In the genomic region with DNA sequence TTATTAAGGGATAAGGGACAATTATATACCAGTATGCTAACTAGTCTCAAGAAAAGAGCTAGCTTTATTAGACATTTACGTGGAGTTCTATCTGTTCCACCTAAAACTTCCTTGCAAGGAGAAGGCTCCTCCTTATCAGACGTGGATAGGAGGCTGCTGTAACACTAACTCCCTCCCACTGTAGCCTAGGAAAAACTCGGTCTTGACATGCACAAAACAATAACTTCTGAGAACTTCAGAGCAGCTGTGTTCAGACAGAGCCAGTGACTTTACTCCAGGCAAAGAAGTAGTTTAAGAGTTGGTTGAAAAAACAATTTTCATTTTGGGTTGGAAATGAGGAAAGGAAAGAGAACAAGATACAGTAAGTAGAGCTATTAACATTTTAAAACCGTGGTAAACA, we compare ENCODE assay signal across 1 cellular context.
TF ChIP-seq lines count a peak whose summit lies in the region.

No MANE protein-coding gene starts in this region.

TF ChIP-seq in K562, 482 proteins besides CTCF, POLR2A, EP300 and RAD21 (continued from another document):
- TF ChIP-seq ZNF3 (CRISPR knock-in tag; IDR thresholded peaks at IDR 0.05) = no peak
- TF ChIP-seq RBM14 (IDR thresholded peaks at IDR 0.05; ENCODE audit: borderline replicate concordance, insufficient read depth, low read depth, low read length) = no peak
- no peak for TF ChIP-seq POLR2AphosphoS5 (IDR thresholded peaks at IDR 0.05; ENCODE audit: control insufficient read depth, insufficient read depth, low read depth, low read length)
- TF ChIP-seq TCFL5 (CRISPR knock-in tag; conservative IDR thresholded peaks at IDR 0.05) = no peak
- no peak for TF ChIP-seq MECOM (CRISPR knock-in tag; IDR thresholded peaks at IDR 0.05)
- no peak for TF ChIP-seq U2AF2 (optimal IDR thresholded peaks at IDR 0.05; ENCODE audit: low read depth, low read length)
- TF ChIP-seq, protein P1, sequence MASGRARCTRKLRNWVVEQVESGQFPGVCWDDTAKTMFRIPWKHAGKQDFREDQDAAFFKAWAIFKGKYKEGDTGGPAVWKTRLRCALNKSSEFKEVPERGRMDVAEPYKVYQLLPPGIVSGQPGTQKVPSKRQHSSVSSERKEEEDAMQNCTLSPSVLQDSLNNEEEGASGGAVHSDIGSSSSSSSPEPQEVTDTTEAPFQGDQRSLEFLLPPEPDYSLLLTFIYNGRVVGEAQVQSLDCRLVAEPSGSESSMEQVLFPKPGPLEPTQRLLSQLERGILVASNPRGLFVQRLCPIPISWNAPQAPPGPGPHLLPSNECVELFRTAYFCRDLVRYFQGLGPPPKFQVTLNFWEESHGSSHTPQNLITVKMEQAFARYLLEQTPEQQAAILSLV (tag; IDR thresholded peaks at IDR 0.05) = no peak
- no peak for TF ChIP-seq TAL1 (IDR thresholded peaks at IDR 0.05)
- no peak for TF ChIP-seq HDAC2 (IDR thresholded peaks at IDR 0.05)
- TF ChIP-seq, protein P2, sequence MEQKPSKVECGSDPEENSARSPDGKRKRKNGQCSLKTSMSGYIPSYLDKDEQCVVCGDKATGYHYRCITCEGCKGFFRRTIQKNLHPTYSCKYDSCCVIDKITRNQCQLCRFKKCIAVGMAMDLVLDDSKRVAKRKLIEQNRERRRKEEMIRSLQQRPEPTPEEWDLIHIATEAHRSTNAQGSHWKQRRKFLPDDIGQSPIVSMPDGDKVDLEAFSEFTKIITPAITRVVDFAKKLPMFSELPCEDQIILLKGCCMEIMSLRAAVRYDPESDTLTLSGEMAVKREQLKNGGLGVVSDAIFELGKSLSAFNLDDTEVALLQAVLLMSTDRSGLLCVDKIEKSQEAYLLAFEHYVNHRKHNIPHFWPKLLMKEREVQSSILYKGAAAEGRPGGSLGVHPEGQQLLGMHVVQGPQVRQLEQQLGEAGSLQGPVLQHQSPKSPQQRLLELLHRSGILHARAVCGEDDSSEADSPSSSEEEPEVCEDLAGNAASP (IDR thresholded peaks at IDR 0.05) = no peak
- no peak for TF ChIP-seq RBFOX2 (IDR thresholded peaks at IDR 0.05; ENCODE audit: low read depth, low read length)
- TF ChIP-seq SMAD2 (IDR thresholded peaks at IDR 0.05; ENCODE audit: low read depth, low read length) = no peak
- no peak for TF ChIP-seq L3MBTL2 (IDR thresholded peaks at IDR 0.05)
- no peak for TF ChIP-seq PCBP1 (IDR thresholded peaks at IDR 0.05; ENCODE audit: low read depth, low read length, poor library complexity, severe bottlenecking)
- TF ChIP-seq ZNF174 (CRISPR knock-in tag; IDR thresholded peaks at IDR 0.05) = no peak
- no peak for TF ChIP-seq PATZ1 (CRISPR knock-in tag; IDR thresholded peaks at IDR 0.05; ENCODE audit: borderline replicate concordance)
- TF ChIP-seq BDP1 (IDR thresholded peaks at IDR 0.05; ENCODE audit: insufficient read depth, insufficient read length) = no peak
- peak; percentile 30 for TF ChIP-seq RBBP5 (IDR thresholded peaks at IDR 0.05; ENCODE audit: borderline replicate concordance, insufficient read depth, low read length, poor library complexity, severe bottlenecking)
- TF ChIP-seq KDM5B (IDR thresholded peaks at IDR 0.05; ENCODE audit: insufficient replicate concordance, low read depth, low read length) = peak; percentile 1
- no peak for TF ChIP-seq ELK3 (CRISPR knock-in tag; IDR thresholded peaks at IDR 0.05)
- TF ChIP-seq FOXK2 (conservative IDR thresholded peaks at IDR 0.05 in 1 of 2, IDR thresholded peaks at IDR 0.05 in 1 of 2; ENCODE audit: low read depth in 2 of 2) = no peak
- no peak for TF ChIP-seq CBFB (CRISPR knock-in tag; IDR thresholded peaks at IDR 0.05)
- TF ChIP-seq XRCC3 (IDR thresholded peaks at IDR 0.05) = no peak
- no peak for TF ChIP-seq ZNF79 (CRISPR knock-in tag; IDR thresholded peaks at IDR 0.05; ENCODE audit: low read depth)
